Comparison of ENCODE assay signal across 1 cellular context in genomic region chr22:29799217-29799680, GRCh38.
TF ChIP-seq lines count a peak whose summit lies in the region.

No MANE protein-coding gene starts in this region.

TF ChIP-seq in K562, 482 proteins besides CTCF, POLR2A, EP300 and RAD21 (continued from another document):
- TF ChIP-seq ZFP91 (CRISPR knock-in tag; IDR thresholded peaks at IDR 0.05) (no peak), E2F3 (CRISPR knock-in tag; IDR thresholded peaks at IDR 0.05) (no peak), NONO (IDR thresholded peaks at IDR 0.05; ENCODE audit: low read depth in 2 of 2, low read length in 1 of 2) (no peak)
